9 cellular contexts compared by ENCODE assay signal in genomic region chr5:14155075-14155474, GRCh38. TPM values are rescaled to one million over a fixed set of nuclear protein-coding genes. Genes with fewer than 3 reads are reported as not detected.
A peak's percentile ranks its signal among the peaks of the same experiment; 100 is the strongest.
DNase-seq lines count a peak whose midpoint lies in the region; ATAC-seq and TF ChIP-seq lines count a peak whose summit lies in the region.
"Had no signal": no experiment of that assay in that cellular context is flagged by ENCODE, and none has a peak within 500 bp of the region (broad histone marks: within the 10 kb centered on the region; RNA-seq: fewer than 3 reads in every experiment).

No MANE protein-coding gene starts in this region.

- H3K27ac ChIP-seq in GM23248, result peak overlapping the region; percentile 94
- no peak overlapping the region for H3K27ac ChIP-seq in KMS-11
- H3K27ac ChIP-seq in muscle layer of duodenum (ENCODE audit: low read length), result peak overlapping the region; percentile 86

- H3K4me1 ChIP-seq in GM23248 (ENCODE audit: insufficient read depth) (peaks cover 88% of the 10 kb centered on the region), KMS-11 (ENCODE audit: low read depth, poor library complexity, severe bottlenecking) (peaks cover 76% of the 10 kb centered on the region), muscle layer of duodenum (ENCODE audit: control insufficient read depth in 1 of 2, insufficient read depth in 2 of 2, low read length in 2 of 2) (peaks cover 25 to 26% of the 10 kb centered on the region in 2 donors)

- H3F3A ChIP-seq in GM23248 (ENCODE audit: insufficient read depth), result peaks cover 98% of the 10 kb centered on the region

- no peaks in the 10 kb centered on the region for H3K9me3 ChIP-seq in GM23248 (ENCODE audit: low read depth)
- no peaks in the 10 kb centered on the region for H3K9me3 ChIP-seq in muscle layer of duodenum (ENCODE audit: control insufficient read depth in 1 of 2, low read length in 2 of 2)

- in situ Hi-C loops in GM23248 (cut with MboI), result no loop called here

- H4K20me1 ChIP-seq in GM23248 (ENCODE audit: insufficient read depth) (peaks cover 19% of the 10 kb centered on the region), KMS-11 (ENCODE audit: insufficient read depth) (peaks cover 47% of the 10 kb centered on the region)

- H3K79me2 ChIP-seq in GM23248 (ENCODE audit: insufficient read depth) (peaks cover 94% of the 10 kb centered on the region), KMS-11 (ENCODE audit: insufficient read depth, low read depth) (peaks cover 100% of the 10 kb centered on the region)

- H3K9me2 ChIP-seq in GM23248 (ENCODE audit: insufficient read depth), result no peaks in the 10 kb centered on the region

- no peak overlapping the region for H2AFZ ChIP-seq in GM23248
- no peak overlapping the region for H2AFZ ChIP-seq in KMS-11 (ENCODE audit: low read depth)

- no peaks in the 10 kb centered on the region for H3K27me3 ChIP-seq in GM23248 (replicated peaks; ENCODE audit: insufficient read depth)
- no peaks in the 10 kb centered on the region for H3K27me3 ChIP-seq in KMS-11 (ENCODE audit: insufficient read depth, low read depth)
- H3K27me3 ChIP-seq in muscle layer of duodenum (ENCODE audit: low read depth, low read length), result no peaks in the 10 kb centered on the region

- DNase-seq in GM23248 (no peak), C1 segment of cervical spinal cord (lab: John Stamatoyannopoulos, UW) (no peak), midbrain (lab: John Stamatoyannopoulos, UW) (no peak)
- no peak for DNase-seq in stimulated activated CD4-positive, alpha-beta T cell treated with anti-CD3 and anti-CD28 coated beads, Interleukin-1b, Interleukin-23, amount 100 ng/mL, for 48 hours
- DNase-seq in activated CD8-positive, alpha-beta memory T cell treated with anti-CD3 and anti-CD28 coated beads, Interleukin-2, amount 50 U/mL, for 4 hours, result no peak
- DNase-seq: NCI-H2081 treated with DMSO at 0.1 percent for 48 hours had no signal

- H3K36me3 ChIP-seq in GM23248 (ENCODE audit: low read depth) (0 out of 2 replicates have a peak, but pooled peaks cover 4% of the 10 kb centered on the region), KMS-11 (ENCODE audit: insufficient read depth) (no peaks in the 10 kb centered on the region), muscle layer of duodenum (ENCODE audit: control insufficient read depth in 1 of 2, insufficient read depth in 2 of 2, low read length in 2 of 2) (peaks cover 0 to 3% of the 10 kb centered on the region in 2 donors)

- WGBS in GM23248 (ENCODE audit: low coverage in 1 of 2, low lambda C conversion rate in 2 of 2, missing lambda C conversion rate in 2 of 2), 2 experiments, result 88 to 100% methylated on average over 1 of the region's 1 CpG

- H3K9ac ChIP-seq in GM23248 (peak overlapping the region; percentile 62), KMS-11 (no peak overlapping the region)

- H3K4me2 ChIP-seq in GM23248 (ENCODE audit: unreplicated experiment) (peak overlapping the region; percentile 88), KMS-11 (peak overlapping the region; percentile 11; the same call in 1 of the 2 replicates)

- TF ChIP-seq CTCF in KMS-11 (conservative IDR thresholded peaks at IDR 0.05; ENCODE audit: low read depth, low read length), result no peak

- peak overlapping the region; percentile 63 for H3K4me3 ChIP-seq in GM23248
- H3K4me3 ChIP-seq in KMS-11 (IDR thresholded peaks at IDR 0.05; ENCODE audit: insufficient read depth, low read depth, low read length), result no peak overlapping the region
- no peak overlapping the region for H3K4me3 ChIP-seq in muscle layer of duodenum (ENCODE audit: low read depth in 1 of 2, low read length in 2 of 2)

- ATAC-seq in GM18858 (IDR thresholded peaks at IDR 0.05; ENCODE audit: unreplicated experiment), result peak; percentile 71

RNA-seq across cellular contexts. Expression of gene TRIO, which starts 11.9 kb away (rescaled TPM):
- total RNA-seq in GM23248 (2014; rRNA removed; shearing (Covaris generic)), result 171 and 198 TPM in 2 replicates
- 19.0 and 28.1 TPM in 2 replicates for polyA plus RNA-seq in GM23248 (2016; fragmentation: Nextera tagmentation; extraction: Ambion mirVana)
